1 cellular context compared by ENCODE assay signal in the genomic region with DNA sequence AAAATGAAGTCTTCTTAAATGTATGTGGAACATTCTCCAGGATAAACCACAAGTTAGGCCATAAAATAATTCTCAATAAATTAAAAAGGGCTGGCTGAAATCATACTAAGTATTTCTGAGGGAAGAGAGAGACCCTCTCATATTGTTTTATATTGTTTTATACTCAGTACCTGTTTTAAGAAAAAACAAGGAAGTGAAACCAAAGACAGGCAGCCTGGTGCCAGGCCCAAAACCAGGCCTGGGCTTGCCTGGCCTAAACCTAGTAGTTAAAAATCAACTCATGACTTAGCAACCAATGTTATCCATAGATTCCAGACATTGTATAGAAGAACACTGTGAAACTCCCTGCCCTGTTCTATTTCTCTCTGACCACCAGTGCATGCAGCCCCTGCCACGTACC. TPM values are rescaled to one million over a fixed set of nuclear protein-coding genes. Genes with fewer than 3 reads are reported as not detected.
"Had no signal": no experiment of that assay in that cellular context is flagged by ENCODE, and none has a peak within 500 bp of the region (broad histone marks: within the 10 kb centered on the region; RNA-seq: fewer than 3 reads in every experiment).

No MANE protein-coding gene starts in this region.

RNA-seq across cellular contexts. Expression of a gene that starts 26.4 kb away (rescaled TPM):
- total RNA-seq: natural killer cell treated with Interleukin-12 subunit alpha and Interleukin-12 subunit beta and Interleukin-15 and Interleukin-18, amount 100 ng/mL, for 72 hours had no signal
